Comparison of ENCODE assay signal across 4 cellular contexts in the genomic region with DNA sequence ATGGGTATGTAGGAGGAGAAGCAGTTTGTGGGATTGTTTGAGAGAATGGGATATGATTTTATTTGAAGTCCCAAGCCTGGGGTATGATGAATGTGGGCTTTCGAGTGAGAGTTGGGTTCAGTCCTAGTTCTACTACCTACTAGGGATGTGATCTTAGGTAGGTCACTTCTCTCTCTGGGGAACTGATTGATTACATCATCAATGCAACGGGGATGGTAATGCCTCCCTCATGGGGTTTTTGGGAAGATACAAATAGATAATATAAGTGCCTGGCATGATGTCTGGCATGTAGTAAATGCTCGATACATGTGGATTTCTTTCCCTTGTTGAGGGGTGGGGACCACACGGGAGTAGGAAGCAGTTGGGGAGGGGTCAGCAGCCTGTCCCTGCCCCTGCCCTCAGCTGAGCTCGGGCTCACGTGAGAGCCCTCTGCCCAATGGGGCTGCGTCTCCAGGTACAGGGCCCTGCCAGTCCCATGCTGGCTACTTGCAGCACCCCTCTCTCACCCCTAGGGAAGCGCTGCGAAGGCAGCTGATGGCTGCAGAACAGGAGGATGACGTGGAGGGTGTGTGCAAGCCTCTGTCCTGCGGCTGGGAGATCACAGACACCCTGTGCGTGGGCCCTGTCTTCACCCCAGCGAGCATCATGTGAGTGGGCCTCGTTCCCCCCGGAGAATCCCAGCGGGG.
TF ChIP-seq lines count a peak whose summit lies in the region.

No MANE protein-coding gene starts in this region.

TF ChIP-seq in SK-N-SH treated with all-trans-retinoic acid at 6 μM for 48 hours, 23 proteins besides CTCF, POLR2A, EP300 and RAD21:
- no peak for TF ChIP-seq CREB5 (CRISPR knock-in tag; IDR thresholded peaks at IDR 0.05; ENCODE audit: low read depth)
- TF ChIP-seq, protein P1, sequence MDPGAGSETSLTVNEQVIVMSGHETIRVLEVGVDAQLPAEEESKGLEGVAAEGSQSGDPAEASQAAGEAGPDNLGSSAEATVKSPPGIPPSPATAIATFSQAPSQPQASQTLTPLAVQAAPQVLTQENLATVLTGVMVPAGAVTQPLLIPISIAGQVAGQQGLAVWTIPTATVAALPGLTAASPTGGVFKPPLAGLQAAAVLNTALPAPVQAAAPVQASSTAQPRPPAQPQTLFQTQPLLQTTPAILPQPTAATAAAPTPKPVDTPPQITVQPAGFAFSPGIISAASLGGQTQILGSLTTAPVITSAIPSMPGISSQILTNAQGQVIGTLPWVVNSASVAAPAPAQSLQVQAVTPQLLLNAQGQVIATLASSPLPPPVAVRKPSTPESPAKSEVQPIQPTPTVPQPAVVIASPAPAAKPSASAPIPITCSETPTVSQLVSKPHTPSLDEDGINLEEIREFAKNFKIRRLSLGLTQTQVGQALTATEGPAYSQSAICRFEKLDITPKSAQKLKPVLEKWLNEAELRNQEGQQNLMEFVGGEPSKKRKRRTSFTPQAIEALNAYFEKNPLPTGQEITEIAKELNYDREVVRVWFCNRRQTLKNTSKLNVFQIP (CRISPR knock-in tag; IDR thresholded peaks at IDR 0.05; ENCODE audit: borderline replicate concordance, low read depth) = no peak

TF ChIP-seq in SK-N-SH, 30 proteins besides CTCF, POLR2A, EP300 and RAD21:
- TF ChIP-seq TAF1 (IDR thresholded peaks at IDR 0.05; ENCODE audit: borderline replicate concordance, low read depth, low read length) = no peak
- no peak for TF ChIP-seq TCF12 (IDR thresholded peaks at IDR 0.05)
- TF ChIP-seq NRF1 (IDR thresholded peaks at IDR 0.05; ENCODE audit: low read depth, low read length) = no peak
- TF ChIP-seq MEF2A (IDR thresholded peaks at IDR 0.05; ENCODE audit: borderline replicate concordance, low read depth) = no peak
- no peak for TF ChIP-seq ELF1 (IDR thresholded peaks at IDR 0.05)
- TF ChIP-seq, protein P2, sequence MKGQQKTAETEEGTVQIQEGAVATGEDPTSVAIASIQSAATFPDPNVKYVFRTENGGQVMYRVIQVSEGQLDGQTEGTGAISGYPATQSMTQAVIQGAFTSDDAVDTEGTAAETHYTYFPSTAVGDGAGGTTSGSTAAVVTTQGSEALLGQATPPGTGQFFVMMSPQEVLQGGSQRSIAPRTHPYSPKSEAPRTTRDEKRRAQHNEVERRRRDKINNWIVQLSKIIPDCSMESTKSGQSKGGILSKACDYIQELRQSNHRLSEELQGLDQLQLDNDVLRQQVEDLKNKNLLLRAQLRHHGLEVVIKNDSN (IDR thresholded peaks at IDR 0.05; ENCODE audit: borderline replicate concordance, low read depth) = no peak
- no peak for TF ChIP-seq MXI1 (IDR thresholded peaks at IDR 0.05; ENCODE audit: low read depth, low read length)
- TF ChIP-seq, protein P3, sequence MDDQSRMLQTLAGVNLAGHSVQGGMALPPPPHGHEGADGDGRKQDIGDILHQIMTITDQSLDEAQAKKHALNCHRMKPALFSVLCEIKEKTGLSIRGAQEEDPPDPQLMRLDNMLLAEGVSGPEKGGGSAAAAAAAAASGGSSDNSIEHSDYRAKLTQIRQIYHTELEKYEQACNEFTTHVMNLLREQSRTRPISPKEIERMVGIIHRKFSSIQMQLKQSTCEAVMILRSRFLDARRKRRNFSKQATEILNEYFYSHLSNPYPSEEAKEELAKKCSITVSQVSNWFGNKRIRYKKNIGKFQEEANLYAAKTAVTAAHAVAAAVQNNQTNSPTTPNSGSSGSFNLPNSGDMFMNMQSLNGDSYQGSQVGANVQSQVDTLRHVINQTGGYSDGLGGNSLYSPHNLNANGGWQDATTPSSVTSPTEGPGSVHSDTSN (IDR thresholded peaks at IDR 0.05) = no peak
- TF ChIP-seq GATA2 (CRISPR knock-in tag; IDR thresholded peaks at IDR 0.05) = no peak
- no peak for TF ChIP-seq TEAD4 (IDR thresholded peaks at IDR 0.05; ENCODE audit: borderline replicate concordance, insufficient read depth)
- no peak for TF ChIP-seq ZBTB33 (IDR thresholded peaks at IDR 0.05; ENCODE audit: borderline replicate concordance, low read depth)
- no peak for TF ChIP-seq FOSL2 (IDR thresholded peaks at IDR 0.05; ENCODE audit: borderline replicate concordance, low read depth)
- no peak for TF ChIP-seq FOXM1 (IDR thresholded peaks at IDR 0.05; ENCODE audit: low read depth)

TF ChIP-seq in IMR-90, 13 proteins besides CTCF, POLR2A, EP300 and RAD21:
- no peak for TF ChIP-seq USF2 (IDR thresholded peaks at IDR 0.05; ENCODE audit: low read depth, low read length)
- TF ChIP-seq CEBPB (IDR thresholded peaks at IDR 0.05; ENCODE audit: low read depth, low read length) = 0 out of 2 replicates have a peak, but pooled peaks have one; percentile 22
- no peak for TF ChIP-seq MAZ (IDR thresholded peaks at IDR 0.05; ENCODE audit: borderline replicate concordance, low read depth, low read length)

TF ChIP-seq in H1, 55 proteins besides CTCF, POLR2A, EP300 and RAD21:
- no peak for TF ChIP-seq SP2 (IDR thresholded peaks at IDR 0.05; ENCODE audit: low read length)
- TF ChIP-seq CREB1 (IDR thresholded peaks at IDR 0.05) = peak; percentile 48; the same call in 1 of the 2 replicates
- TF ChIP-seq ATF2 (IDR thresholded peaks at IDR 0.05; ENCODE audit: low read length) = no peak
- peak; percentile 58; the same call in 1 of the 2 replicates for TF ChIP-seq CEBPB (IDR thresholded peaks at IDR 0.05; ENCODE audit: low read depth, low read length)
- no peak for TF ChIP-seq YY1 (IDR thresholded peaks at IDR 0.05; ENCODE audit: low read depth, low read length)
- TF ChIP-seq, protein P4, sequence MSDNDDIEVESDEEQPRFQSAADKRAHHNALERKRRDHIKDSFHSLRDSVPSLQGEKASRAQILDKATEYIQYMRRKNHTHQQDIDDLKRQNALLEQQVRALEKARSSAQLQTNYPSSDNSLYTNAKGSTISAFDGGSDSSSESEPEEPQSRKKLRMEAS (IDR thresholded peaks at IDR 0.05) = peak; percentile 74
- TF ChIP-seq ATF3 (IDR thresholded peaks at IDR 0.05; ENCODE audit: insufficient read depth, low read depth, low read length) = peak; percentile 86
- TF ChIP-seq USF2 (IDR thresholded peaks at IDR 0.05; ENCODE audit: low read length) = peak; percentile 92
- peak; percentile 67; the same call in 1 of the 2 replicates for TF ChIP-seq SP4 (IDR thresholded peaks at IDR 0.05; ENCODE audit: low read length)
- no peak for TF ChIP-seq RFX5 (IDR thresholded peaks at IDR 0.05; ENCODE audit: borderline replicate concordance, low read depth, low read length)
- TF ChIP-seq NANOG (IDR thresholded peaks at IDR 0.05; ENCODE audit: insufficient read depth, low read depth, low read length, poor library complexity, severe bottlenecking) = no peak
